30 cellular contexts compared by ENCODE assay signal in genomic region chr7:19339512-19339911, GRCh38.
"Had no signal": no experiment of that assay in that cellular context is flagged by ENCODE, and none has a peak within 500 bp of the region (broad histone marks: within the 10 kb centered on the region; RNA-seq: fewer than 3 reads in every experiment).

No MANE protein-coding gene starts in this region.

- H3K36me3 ChIP-seq: neural progenitor cell, ovary, spleen, suprapubic skin, thoracic aorta, thyroid gland, tibial nerve, upper lobe of left lung, vagina had no signal

- H3K4me3 Mint-ChIP-seq: naive thymus-derived CD4-positive, alpha-beta T cell; natural killer cell; nephron; neural progenitor cell; stimulated activated memory B cell treated with anti-CD40 and anti-IgM and Interleukin-4, amounts not matched to agents 10 μg/mL and 1 μg/mL and 100 μg/mL, for 72 hours; stimulated activated naive CD8-positive, alpha-beta T cell treated with anti-CD3 and anti-CD28 coated beads, Interleukin-15, amount 100 ng/mL, for 72 hours had no signal

- H3K4me1 ChIP-seq: neural progenitor cell, parathyroid adenoma, psoas muscle, spleen, suprapubic skin, thyroid gland, tibial nerve, upper lobe of left lung, vagina had no signal

- H3K4me1 Mint-ChIP-seq: naive thymus-derived CD4-positive, alpha-beta T cell; natural killer cell; nephron; stimulated activated memory B cell treated with anti-CD40 and anti-IgM and Interleukin-4, amounts not matched to agents 10 μg/mL and 1 μg/mL and 100 μg/mL, for 72 hours; stimulated activated naive CD8-positive, alpha-beta T cell treated with anti-CD3 and anti-CD28 coated beads, Interleukin-15, amount 100 ng/mL, for 72 hours had no signal

- H3K27ac ChIP-seq: neural progenitor cell, ovary, parathyroid adenoma, psoas muscle, skin epidermis, spleen, suprapubic skin, thoracic aorta, thyroid gland, tibial nerve, upper lobe of left lung, vagina had no signal

- H3K9me3 ChIP-seq: ovary, psoas muscle, suprapubic skin, thoracic aorta, thyroid gland, tibial nerve, vagina had no signal

- H3K27ac Mint-ChIP-seq: naive thymus-derived CD4-positive, alpha-beta T cell; natural killer cell; nephron; neural progenitor cell; progenitor cell of endocrine pancreas; stimulated activated memory B cell treated with anti-CD40 and anti-IgM and Interleukin-4, amounts not matched to agents 10 μg/mL and 1 μg/mL and 100 μg/mL, for 72 hours; stimulated activated naive CD8-positive, alpha-beta T cell treated with anti-CD3 and anti-CD28 coated beads, Interleukin-15, amount 100 ng/mL, for 72 hours had no signal

- H3K36me3 Mint-ChIP-seq: natural killer cell; neural progenitor cell; stimulated activated memory B cell treated with anti-CD40 and anti-IgM and Interleukin-4, amounts not matched to agents 10 μg/mL and 1 μg/mL and 100 μg/mL, for 72 hours had no signal

- H3K9ac ChIP-seq: neural progenitor cell, parathyroid adenoma had no signal

- FAIRE-seq: urothelium cell line had no signal

- DNase-seq: naive thymus-derived CD4-positive, alpha-beta T cell; natural killer cell; ovary; psoas muscle; right cardiac atrium; spleen; stimulated activated CD4-positive, alpha-beta T cell treated with anti-CD3 and anti-CD28 coated beads, Interleukin-12 subunit alpha, Interleukin-12 subunit beta, amount 100 ng/mL, for 4 hours; stimulated activated CD4-positive, alpha-beta T cell treated with anti-CD3 and anti-CD28 coated beads, Interleukin-1b, Interleukin-23, amount 100 ng/mL, for 48 hours; stimulated activated CD4-positive, alpha-beta T cell treated with anti-CD3 and anti-CD28 coated beads, Interleukin-4, amount 100 ng/mL, for 1 hour; stimulated activated CD4-positive, alpha-beta T cell treated with anti-CD3 and anti-CD28 coated beads, Interleukin-4, amount 100 ng/mL, for 4 hours; stimulated activated CD8-positive, alpha-beta memory T cell treated with anti-CD3 and anti-CD28 coated beads, Interleukin-4, amount 100 ng/mL, for 48 hours; stimulated activated naive CD4-positive, alpha-beta T cell; stimulated activated naive CD8-positive, alpha-beta T cell treated with anti-CD3 and anti-CD28 coated beads, Interleukin-15, amount 100 ng/mL, for 72 hours; stimulated activated naive CD8-positive, alpha-beta T cell treated with anti-CD3 and anti-CD28 coated beads, Interleukin-15, Interleukin-2, amounts not matched to agents 100 U/mL and 50 U/mL, for 24 hours; substantia nigra; thyroid gland had no signal

- H3K27me3 Mint-ChIP-seq: naive thymus-derived CD4-positive, alpha-beta T cell; progenitor cell of endocrine pancreas; stimulated activated memory B cell treated with anti-CD40 and anti-IgM and Interleukin-4, amounts not matched to agents 10 μg/mL and 1 μg/mL and 100 μg/mL, for 72 hours; stimulated activated naive CD8-positive, alpha-beta T cell treated with anti-CD3 and anti-CD28 coated beads, Interleukin-15, amount 100 ng/mL, for 72 hours had no signal

- H3K27me3 ChIP-seq: neural progenitor cell, ovary, spleen, thyroid gland, tibial nerve, upper lobe of left lung, vagina had no signal

- H3K4me3 ChIP-seq: neural progenitor cell, ovary, psoas muscle, skin epidermis, smooth muscle cell, spleen, suprapubic skin, thoracic aorta, thyroid gland, tibial nerve, upper lobe of left lung, vagina had no signal

- H3K9me3 Mint-ChIP-seq: nephron; neural progenitor cell; stimulated activated memory B cell treated with anti-CD40 and anti-IgM and Interleukin-4, amounts not matched to agents 10 μg/mL and 1 μg/mL and 100 μg/mL, for 72 hours; stimulated activated naive CD8-positive, alpha-beta T cell treated with anti-CD3 and anti-CD28 coated beads, Interleukin-15, amount 100 ng/mL, for 72 hours had no signal

- H2AFZ ChIP-seq: neural progenitor cell, parathyroid adenoma had no signal

- H3K79me2 ChIP-seq: parathyroid adenoma had no signal

- H3K4me2 ChIP-seq: neural progenitor cell, smooth muscle cell had no signal

- ATAC-seq: naive thymus-derived CD4-positive, alpha-beta T cell; natural killer cell; psoas muscle; right cardiac atrium; sciatic nerve; stimulated activated memory B cell treated with anti-CD40 and anti-IgM and Interleukin-4, amounts not matched to agents 10 μg/mL and 1 μg/mL and 100 μg/mL, for 72 hours; stimulated activated naive CD8-positive, alpha-beta T cell treated with anti-CD3 and anti-CD28 coated beads, Interleukin-15, amount 100 ng/mL, for 72 hours; stimulated activated naive CD8-positive, alpha-beta T cell treated with anti-CD3 and anti-CD28 coated beads, Interleukin-15, Interleukin-2, amounts not matched to agents 100 U/mL and 50 U/mL, for 24 hours had no signal
